ENCODE assay signal across 10 cellular contexts in the genomic region with DNA sequence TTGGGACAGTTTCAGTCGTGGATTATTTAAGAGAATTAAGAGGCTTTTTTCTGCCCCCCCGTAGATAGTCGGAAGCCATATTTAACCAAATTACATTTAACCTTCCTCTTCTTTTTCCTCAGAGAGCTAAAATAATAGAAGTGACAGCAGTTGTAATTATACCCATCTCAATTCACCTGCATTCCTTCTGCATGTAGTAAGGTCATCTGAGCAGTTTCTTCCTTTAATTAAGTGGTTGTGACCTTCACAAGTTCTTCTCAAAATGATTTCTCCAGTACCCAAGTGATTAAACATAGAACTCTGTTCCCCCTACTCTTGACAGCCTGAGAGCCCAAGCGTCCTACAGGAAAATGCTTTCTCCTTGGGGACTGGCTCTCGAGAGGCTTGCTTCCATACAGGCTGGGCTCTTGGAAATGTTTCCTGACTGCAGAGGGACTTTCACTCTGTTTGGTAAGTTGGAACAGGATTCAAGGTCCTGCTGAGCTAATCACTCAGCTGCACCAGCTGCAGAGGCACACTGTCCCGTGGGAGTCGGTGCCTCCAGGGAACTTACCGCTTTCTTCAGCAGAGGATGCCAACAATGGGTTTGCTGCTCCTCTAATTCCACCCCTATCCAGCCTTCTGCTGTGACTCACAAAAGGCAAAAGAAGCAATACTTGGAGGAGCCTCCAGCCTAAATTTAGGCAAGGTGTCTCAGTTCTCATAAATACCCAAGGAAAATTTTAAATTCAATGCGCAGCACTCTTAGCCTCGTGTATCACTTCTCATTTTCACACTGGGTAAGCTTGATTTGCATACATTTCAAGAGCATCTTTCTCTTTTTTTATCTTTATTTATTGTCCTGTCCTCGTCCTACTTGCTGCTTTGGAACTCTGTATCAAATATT.
DNase-seq lines count a peak whose midpoint lies in the region; ATAC-seq and TF ChIP-seq lines count a peak whose summit lies in the region.
"Had no signal": no experiment of that assay in that cellular context is flagged by ENCODE, and none has a peak within 500 bp of the region (broad histone marks: within the 10 kb centered on the region; RNA-seq: fewer than 3 reads in every experiment).

No MANE protein-coding gene starts in this region.

- peaks cover 10 to 30% (median 25%) of the 10 kb centered on the region in 10 experiments for H3K4me1 ChIP-seq in BLaER1 treated with 17β-estradiol and CSF1 and Interleukin-3, amounts not matched to agents 10 nM and 100 nM
- H3K4me1 ChIP-seq in OCI-LY3 (ENCODE audit: low read length) (peaks cover 19% of the 10 kb centered on the region), mesenchymal stem cell (ENCODE audit: control insufficient read depth, insufficient read depth, low read depth, low read length) (no peaks in the 10 kb centered on the region)

- no peaks in the 10 kb centered on the region for H3K27me3 ChIP-seq in BLaER1 treated with 17β-estradiol and CSF1 and Interleukin-3, amounts not matched to agents 10 nM and 100 nM
- H3K27me3 ChIP-seq in OCI-LY3 (ENCODE audit: low read depth, low read length) (0 out of 2 replicates have a peak, but pooled peaks cover 7% of the 10 kb centered on the region), mesenchymal stem cell (ENCODE audit: control insufficient read depth in 1 of 2, insufficient read depth in 1 of 2, low read length in 2 of 2) (no peaks in the 10 kb centered on the region)

- H3K36me3 ChIP-seq in BLaER1 treated with 17β-estradiol and CSF1 and Interleukin-3, amounts not matched to agents 10 nM and 100 nM: no peaks in the 10 kb centered on the region
- no peaks in the 10 kb centered on the region for H3K36me3 ChIP-seq in OCI-LY3 (replicated peaks; ENCODE audit: low read depth, low read length)
- no peaks in the 10 kb centered on the region for H3K36me3 ChIP-seq in mesenchymal stem cell (ENCODE audit: control insufficient read depth in 1 of 2, insufficient read depth in 2 of 2, low read depth in 1 of 2, low read length in 2 of 2)

- no peak overlapping the region for H2AK5ac ChIP-seq in mesenchymal stem cell (ENCODE audit: low read length, severe bottlenecking)

- H2AFZ ChIP-seq in OCI-LY3 (ENCODE audit: low read depth, low read length) (peak overlapping the region; percentile 21; the same call in 1 of the 2 replicates), mesenchymal stem cell (ENCODE audit: low read depth, low read length) (no peak overlapping the region)

- H3K14ac ChIP-seq in mesenchymal stem cell (ENCODE audit: low read length in 2 of 2): no peak overlapping the region

- H3K4ac ChIP-seq in mesenchymal stem cell (ENCODE audit: low read depth in 1 of 2, low read length in 2 of 2): no peak overlapping the region

- no peak for DNase-seq in stimulated activated CD4-positive, alpha-beta T cell treated with anti-CD3 and anti-CD28 coated beads, Interleukin-2, amount 100 ng/mL, for 48 hours
- no peak for DNase-seq in activated naive CD4-positive, alpha-beta T cell treated with Interleukin-2 at 50 U/mL for 16 hours
- DNase-seq in mesenchymal stem cell (no peak), GF-D8 (lab: John Stamatoyannopoulos, UW) (no peak)
- DNase-seq: endodermal cell, NCI-H187 had no signal

- WGBS in mesenchymal stem cell: 75% methylated on average over 8 of the region's 11 CpGs

- H3K27ac ChIP-seq in BLaER1 treated with 17β-estradiol and CSF1 and Interleukin-3, amounts not matched to agents 10 nM and 100 nM: peak overlapping the region in 8 of 11 experiments; percentile 6 to 76 (median 61); a peak in 15 of 22 replicates
- H3K27ac ChIP-seq in OCI-LY3 (ENCODE audit: low read length): peak overlapping the region; percentile 43
- H3K27ac ChIP-seq in mesenchymal stem cell (ENCODE audit: low read length, poor library complexity, severe bottlenecking): no peak overlapping the region

- ATAC-seq in GM19351 (IDR thresholded peaks at IDR 0.05; ENCODE audit: unreplicated experiment) (peak; percentile 92), HG02943 (IDR thresholded peaks at IDR 0.05; ENCODE audit: low read depth, unreplicated experiment) (peak; percentile 78)

- H3K18ac ChIP-seq in mesenchymal stem cell (ENCODE audit: low read depth in 1 of 2, low read length in 2 of 2): no peak overlapping the region

- no peak overlapping the region for H2BK120ac ChIP-seq in mesenchymal stem cell (ENCODE audit: low read depth, low read length)

- no peaks in the 10 kb centered on the region for H3K79me2 ChIP-seq in OCI-LY3 (ENCODE audit: low read length)

- TF ChIP-seq CTCF in OCI-LY3 (IDR thresholded peaks at IDR 0.05; ENCODE audit: low read depth, low read length): no peak

- H3K9ac ChIP-seq in BLaER1 treated with 17β-estradiol and CSF1 and Interleukin-3, amounts not matched to agents 10 nM and 100 nM: peak overlapping the region in 8 of 11 experiments; percentile 2 to 64 (median 49); a peak in 11 of 22 replicates
- 0 out of 2 replicates have a peak overlapping the region, but pooled peaks have one; percentile 12 for H3K9ac ChIP-seq in OCI-LY3 (ENCODE audit: low read length)
- no peak overlapping the region for H3K9ac ChIP-seq in mesenchymal stem cell (ENCODE audit: low read length)

- H3K79me1 ChIP-seq in mesenchymal stem cell (replicated peaks; ENCODE audit: low read length, poor library complexity, severe bottlenecking): no peaks in the 10 kb centered on the region

- peaks cover 16 to 57% (median 42%) of the 10 kb centered on the region in 11 experiments; a peak in 21 of 22 replicates for H3K9me3 ChIP-seq in BLaER1 treated with 17β-estradiol and CSF1 and Interleukin-3, amounts not matched to agents 10 nM and 100 nM (replicated peaks in 1 of 11)
- 0 out of 2 replicates have a peak, but pooled peaks cover 3% of the 10 kb centered on the region for H3K9me3 ChIP-seq in OCI-LY3 (ENCODE audit: insufficient read depth, low read length)
- peaks cover 10% of the 10 kb centered on the region for H3K9me3 ChIP-seq in mesenchymal stem cell (ENCODE audit: control insufficient read depth, low read length)

- no peak overlapping the region for H2BK15ac ChIP-seq in mesenchymal stem cell (ENCODE audit: low read depth, poor library complexity, severe bottlenecking)

- H3K4me3 ChIP-seq in BLaER1 treated with 17β-estradiol and CSF1 and Interleukin-3, amounts not matched to agents 10 nM and 100 nM: peak overlapping the region in 2 of 10 experiments; percentile 14 to 21; a peak in 3 of 20 replicates
- H3K4me3 ChIP-seq in OCI-LY3 (ENCODE audit: low read length) (peak overlapping the region; percentile 65), mesenchymal stem cell (ENCODE audit: insufficient read depth in 1 of 2, low read depth in 1 of 2, low read length in 2 of 2) (no peak overlapping the region)

- H4K20me1 ChIP-seq in BLaER1 treated with 17β-estradiol and CSF1 and Interleukin-3, amounts not matched to agents 10 nM and 100 nM: no peaks in the 10 kb centered on the region
- no peaks in the 10 kb centered on the region for H4K20me1 ChIP-seq in OCI-LY3 (ENCODE audit: insufficient read depth, low read length)

- H2BK5ac ChIP-seq in mesenchymal stem cell (ENCODE audit: low read depth, low read length, poor library complexity, severe bottlenecking): no peak overlapping the region

- H4K91ac ChIP-seq in mesenchymal stem cell (ENCODE audit: low read length): no peak overlapping the region

- peak overlapping the region; percentile 43 to 81 (median 74) for H3K4me2 ChIP-seq in BLaER1 treated with 17β-estradiol and CSF1 and Interleukin-3, amounts not matched to agents 10 nM and 100 nM
- peak overlapping the region; percentile 88 for H3K4me2 ChIP-seq in OCI-LY3 (ENCODE audit: low read length)
- no peak overlapping the region for H3K4me2 ChIP-seq in mesenchymal stem cell (ENCODE audit: low read length, poor library complexity, severe bottlenecking)

- no peak overlapping the region for H3K23ac ChIP-seq in mesenchymal stem cell (ENCODE audit: low read length in 2 of 2)

- H2BK12ac ChIP-seq in mesenchymal stem cell (ENCODE audit: low read length in 2 of 2): no peak overlapping the region

- H4K8ac ChIP-seq in mesenchymal stem cell (ENCODE audit: low read length): no peak overlapping the region
